8 cellular contexts compared by ENCODE assay signal in genomic region chr10:22335204-22335956, GRCh38. TPM values are rescaled to one million over a fixed set of nuclear protein-coding genes. Genes with fewer than 3 reads are reported as not detected.
A peak's percentile ranks its signal among the peaks of the same experiment; 100 is the strongest.
DNase-seq lines count a peak whose midpoint lies in the region; ATAC-seq, FAIRE-seq and TF ChIP-seq lines count a peak whose summit lies in the region.

No MANE protein-coding gene starts in this region.

- peak overlapping the region; percentile 64 for H3K4me3 Mint-ChIP-seq in progenitor cell of endocrine pancreas (ENCODE audit: low read depth)

- TF ChIP-seq CTCF in AG04449 (IDR thresholded peaks at IDR 0.05; ENCODE audit: insufficient read depth, low read length, missing control alignments): no peak
- TF ChIP-seq CTCF in left ventricle myocardium inferior (IDR thresholded peaks at IDR 0.05; ENCODE audit: borderline replicate concordance): peak; percentile 48
- peak; percentile 28 for TF ChIP-seq CTCF in progenitor cell of endocrine pancreas (IDR thresholded peaks at IDR 0.05; ENCODE audit: unreplicated experiment)

- H3K27ac Mint-ChIP-seq in activated naive CD4-positive, alpha-beta T cell treated with anti-CD3 and anti-CD28 coated beads, Interleukin-2, amount 50 U/mL, for 72 hours: peak overlapping the region in 1 of 2 donors; percentile 63
- H3K27ac Mint-ChIP-seq in progenitor cell of endocrine pancreas: peak overlapping the region; percentile 77

- peak; percentile 91 for FAIRE-seq in GM19239 (lab: Jason Lieb, UNC)

- peaks cover 69% of the 10 kb centered on the region for H3K27me3 ChIP-seq in left ventricle myocardium inferior (ENCODE audit: low read depth)

- H3K9me3 Mint-ChIP-seq in activated naive CD4-positive, alpha-beta T cell treated with anti-CD3 and anti-CD28 coated beads, Interleukin-2, amount 50 U/mL, for 72 hours: peaks cover 3 to 7% of the 10 kb centered on the region in 2 donors
- peaks cover 4% of the 10 kb centered on the region for H3K9me3 Mint-ChIP-seq in progenitor cell of endocrine pancreas (ENCODE audit: low read depth)

- peaks cover 76% of the 10 kb centered on the region for H3K27me3 Mint-ChIP-seq in progenitor cell of endocrine pancreas

- DNase-seq in AG04449 (ENCODE audit: low read depth, low spot score) (no peak), GM19239 (ENCODE audit: insufficient read length, low spot score) (peak; percentile 70), LHCN-M2 (ENCODE audit: low read depth) (peak; percentile 27), left ventricle myocardium inferior (no peak), progenitor cell of endocrine pancreas (ENCODE audit: low spot score, unreplicated experiment) (no peak), NCI-H1105 treated with DMSO at 0.1 percent for 48 hours (lab: John Stamatoyannopoulos, UW) (no peak), Kasumi-1 (lab: John Stamatoyannopoulos, UW) (no peak)
- DNase-seq in activated naive CD4-positive, alpha-beta T cell treated with anti-CD3 and anti-CD28 coated beads, Interleukin-2, amount 50 U/mL, for 72 hours (ENCODE audit: low spot score in 2 of 2): peak in 1 of 2 donors; percentile 55

- H3K27ac ChIP-seq in left ventricle myocardium inferior (replicated peaks): no peak overlapping the region

- peaks cover 43% of the 10 kb centered on the region for H3K4me1 ChIP-seq in left ventricle myocardium inferior

- H3K4me3 ChIP-seq in AG04449 (ENCODE audit: low read depth, low read length) (peak overlapping the region; percentile 51), left ventricle myocardium inferior (peak overlapping the region; percentile 65)

- H3K4me1 Mint-ChIP-seq in progenitor cell of endocrine pancreas (ENCODE audit: low read depth): peaks cover 4% of the 10 kb centered on the region

- H3K36me3 ChIP-seq in left ventricle myocardium inferior: no peaks in the 10 kb centered on the region

- CTCF ChIA-PET in AG04449 (lab: Yijun Ruan, JAX): interaction anchor here (1.0 kb wide), 1 partner anchor 12 kb away, joined by 3 read pairs; no protein-coding TSS in a partner anchor

- intact Hi-C loops in left ventricle myocardium inferior (cut with micrococcal nuclease): no loop called here

- ATAC-seq in activated naive CD4-positive, alpha-beta T cell treated with anti-CD3 and anti-CD28 coated beads, Interleukin-2, amount 50 U/mL, for 72 hours: peak; percentile 65 to 80

- H3K36me3 Mint-ChIP-seq in activated naive CD4-positive, alpha-beta T cell treated with anti-CD3 and anti-CD28 coated beads, Interleukin-2, amount 50 U/mL, for 72 hours: peaks cover 19 to 22% of the 10 kb centered on the region in 2 donors
- peaks cover 11% of the 10 kb centered on the region for H3K36me3 Mint-ChIP-seq in progenitor cell of endocrine pancreas (ENCODE audit: insufficient read depth)

- POLR2A ChIA-PET in AG04449 (lab: Yijun Ruan, JAX): no interaction called here

- H3K9me3 ChIP-seq in left ventricle myocardium inferior (replicated peaks): no peaks in the 10 kb centered on the region

RNA-seq across cellular contexts. Expression of gene SPAG6, which starts 9.9 kb away (rescaled TPM):
- not detected in 2 replicates for total RNA-seq in LHCN-M2 (2014; rRNA removed)
- polyA plus RNA-seq in LHCN-M2 (2012): not detected
- total RNA-seq in activated naive CD4-positive, alpha-beta T cell treated with anti-CD3 and anti-CD28 coated beads, Interleukin-2, amount 50 U/mL, for 72 hours: under 1 TPM in 1 of 2 donors, not detected in 1; 0.19 TPM
- not detected for total RNA-seq in left ventricle myocardium inferior
- 8.5 and 8.9 TPM in 2 replicates for total RNA-seq in progenitor cell of endocrine pancreas

RNA-seq across cellular contexts. Expression of gene BMI1, which starts 14.5 kb away (rescaled TPM):
- total RNA-seq in LHCN-M2 (2014; rRNA removed) (53.9 and 79.9 TPM in 2 replicates), left ventricle myocardium inferior (33.3 TPM), progenitor cell of endocrine pancreas (62.1 and 64.3 TPM in 2 replicates)
- polyA plus RNA-seq in LHCN-M2 (2012): 23.4 TPM
- 10 to 100 TPM; 42.9 to 48.7 TPM for total RNA-seq in activated naive CD4-positive, alpha-beta T cell treated with anti-CD3 and anti-CD28 coated beads, Interleukin-2, amount 50 U/mL, for 72 hours

RNA-seq across cellular contexts. Expression of gene COMMD3, which starts 19.2 kb away (rescaled TPM):
- total RNA-seq in LHCN-M2 (2014; rRNA removed) (37.5 and 56.6 TPM in 2 replicates), left ventricle myocardium inferior (89.7 TPM), progenitor cell of endocrine pancreas (48.5 and 48.8 TPM in 2 replicates)
- polyA plus RNA-seq in LHCN-M2 (2012): 59.2 TPM
- total RNA-seq in activated naive CD4-positive, alpha-beta T cell treated with anti-CD3 and anti-CD28 coated beads, Interleukin-2, amount 50 U/mL, for 72 hours: 10 to 100 TPM; 57.3 to 91.3 TPM

Comparison
In these comparisons a context has a peak if more than half of its experiments do, and no peak if none do; other contexts are left out.
1. DNase-seq: peak in GM19239 (single experiment) and LHCN-M2 (single experiment); none in AG04449 (single experiment), left ventricle myocardium inferior (single experiment), progenitor cell of endocrine pancreas (single experiment), NCI-H1105 treated with DMSO at 0.1 percent for 48 hours (single experiment) and Kasumi-1 (0 of 2).